Comparison of ENCODE assay signal across 1 cellular context in the genomic region with DNA sequence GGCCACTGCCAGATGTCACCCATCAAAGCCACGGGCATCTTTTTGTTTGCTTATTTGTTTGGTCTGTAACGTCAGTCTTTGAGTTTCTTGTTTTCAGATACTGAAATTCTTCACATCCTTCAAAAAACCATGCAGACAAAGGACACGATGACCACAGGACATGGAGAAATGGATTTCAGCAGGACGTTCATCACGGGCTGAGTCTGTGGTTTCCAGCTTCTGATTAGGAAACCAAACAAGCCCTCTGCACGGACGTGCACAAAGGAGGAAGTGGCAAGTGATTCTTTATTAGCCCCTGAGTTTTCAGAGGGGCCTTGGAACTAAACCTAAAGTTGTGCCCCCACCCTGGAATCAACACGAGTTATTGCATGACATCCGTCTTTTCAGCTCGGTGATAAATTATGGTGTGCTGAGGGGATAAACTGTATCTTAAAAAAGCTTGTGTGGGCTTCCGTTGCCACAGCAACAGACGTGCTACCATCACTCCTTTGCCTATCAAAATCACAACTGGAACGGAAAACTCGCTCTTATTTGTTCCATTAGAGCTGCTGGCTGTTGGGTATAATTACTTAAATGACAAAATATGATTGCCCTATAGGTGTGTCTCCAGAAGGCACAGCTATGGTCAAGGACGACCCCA.
TF ChIP-seq lines count a peak whose summit lies in the region.

No MANE protein-coding gene starts in this region.

TF ChIP-seq in SK-N-SH, 30 proteins besides CTCF, POLR2A, EP300 and RAD21 (continued from another document):
- no peak for TF ChIP-seq ZBTB33 (IDR thresholded peaks at IDR 0.05; ENCODE audit: borderline replicate concordance, low read depth)
- no peak for TF ChIP-seq RCOR1 (IDR thresholded peaks at IDR 0.05; ENCODE audit: low read length)
- no peak for TF ChIP-seq MAX (IDR thresholded peaks at IDR 0.05; ENCODE audit: low read depth)
- no peak for TF ChIP-seq GATA2 (CRISPR knock-in tag; IDR thresholded peaks at IDR 0.05)
- no peak for TF ChIP-seq SIN3A (IDR thresholded peaks at IDR 0.05; ENCODE audit: borderline replicate concordance, low read depth, low read length)
- TF ChIP-seq FOXJ3 (CRISPR knock-in tag; IDR thresholded peaks at IDR 0.05): no peak
- no peak for TF ChIP-seq NFIC (IDR thresholded peaks at IDR 0.05; ENCODE audit: borderline replicate concordance)
- no peak for TF ChIP-seq YY1 (IDR thresholded peaks at IDR 0.05; ENCODE audit: low read depth)
- TF ChIP-seq, protein P1, sequence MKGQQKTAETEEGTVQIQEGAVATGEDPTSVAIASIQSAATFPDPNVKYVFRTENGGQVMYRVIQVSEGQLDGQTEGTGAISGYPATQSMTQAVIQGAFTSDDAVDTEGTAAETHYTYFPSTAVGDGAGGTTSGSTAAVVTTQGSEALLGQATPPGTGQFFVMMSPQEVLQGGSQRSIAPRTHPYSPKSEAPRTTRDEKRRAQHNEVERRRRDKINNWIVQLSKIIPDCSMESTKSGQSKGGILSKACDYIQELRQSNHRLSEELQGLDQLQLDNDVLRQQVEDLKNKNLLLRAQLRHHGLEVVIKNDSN (IDR thresholded peaks at IDR 0.05; ENCODE audit: borderline replicate concordance, low read depth): no peak
- no peak for TF ChIP-seq IRF3 (IDR thresholded peaks at IDR 0.05; ENCODE audit: low read depth, low read length)
- no peak for TF ChIP-seq RXRA (IDR thresholded peaks at IDR 0.05; ENCODE audit: borderline replicate concordance, low read depth)
